29 cellular contexts compared by ENCODE assay signal in genomic region chr7:112059675-112060074, GRCh38.
"Had no signal": no experiment of that assay in that cellular context is flagged by ENCODE, and none has a peak within 500 bp of the region (broad histone marks: within the 10 kb centered on the region; RNA-seq: fewer than 3 reads in every experiment).

No MANE protein-coding gene starts in this region.

- H3K4me1 Mint-ChIP-seq: activated CD4-positive, alpha-beta T cell treated with anti-CD3 and anti-CD28 coated beads, Interleukin-2, amount 10 ng/mL, durations not matched to agents 7 days and 5 days; activated naive CD4-positive, alpha-beta T cell treated with anti-CD3 and anti-CD28 coated beads, Interleukin-2, amount 50 U/mL, for 24 hours; activated naive CD8-positive, alpha-beta T cell treated with anti-CD3 and anti-CD28 coated beads, Interleukin-2, amount 10 ng/mL, durations not matched to agents 7 days and 5 days had no signal

- H3K4me3 ChIP-seq: ascending aorta, K562 had no signal

- H3K27me3 ChIP-seq: ascending aorta had no signal

- FAIRE-seq: K562, TTC549 had no signal

- H3K4me3 Mint-ChIP-seq: activated CD4-positive, alpha-beta T cell treated with anti-CD3 and anti-CD28 coated beads for 36 hours; activated CD4-positive, alpha-beta T cell treated with anti-CD3 and anti-CD28 coated beads, Interleukin-2, amount 10 ng/mL, durations not matched to agents 7 days and 5 days; activated CD8-positive, alpha-beta T cell treated with anti-CD3 and anti-CD28 coated beads, Interleukin-2, amount 10 ng/mL, durations not matched to agents 7 days and 5 days; activated naive CD4-positive, alpha-beta T cell treated with anti-CD3 and anti-CD28 coated beads, Interleukin-2, amount 50 U/mL, for 24 hours; activated naive CD8-positive, alpha-beta T cell treated with anti-CD3 and anti-CD28 coated beads, Interleukin-2, amount 10 ng/mL, durations not matched to agents 7 days and 5 days; activated T-cell treated with anti-CD3 and anti-CD28 coated beads, Interleukin-2, amount 50 U/mL, for 24 hours; T-helper 1 cell treated with Interleukin-12 subunit alpha and Interleukin-12 subunit beta and Interleukin-4 antibody, amounts not matched to agents 30 μg/mL and 1 μg/mL, for 36 hours; T-helper 2 cell treated with Interferon-gamma antibody and Interleukin-4, amounts not matched to agents 5 μg/mL and 100 μg/mL, for 36 hours had no signal

- ATAC-seq: activated CD4-positive, alpha-beta T cell treated with anti-CD3 and anti-CD28 coated beads for 36 hours; activated CD8-positive, alpha-beta T cell treated with anti-CD3 and anti-CD28 coated beads, Interleukin-2, amount 10 ng/mL, durations not matched to agents 7 days and 5 days; K562 had no signal

- H3K36me3 ChIP-seq: ascending aorta had no signal

- H3K27ac ChIP-seq: ascending aorta had no signal

- H3K9me3 Mint-ChIP-seq: activated CD4-positive, alpha-beta T cell treated with anti-CD3 and anti-CD28 coated beads, Interleukin-2, amount 10 ng/mL, durations not matched to agents 7 days and 5 days; activated naive CD4-positive, alpha-beta T cell treated with anti-CD3 and anti-CD28 coated beads, Interleukin-2, amount 50 U/mL, for 24 hours; activated naive CD8-positive, alpha-beta T cell treated with anti-CD3 and anti-CD28 coated beads, Interleukin-2, amount 10 ng/mL, durations not matched to agents 7 days and 5 days; activated T-cell treated with anti-CD3 and anti-CD28 coated beads, Interleukin-2, amount 50 U/mL, for 24 hours; activated T-helper 2 cell treated with anti-CD3 and anti-CD28 coated beads, Interferon-gamma antibody, Interleukin-2, Interleukin-4, amounts not matched to agents 10 μg/mL and 5 μg/mL and 100 μg/mL, durations not matched to agents 14 hours and 24 hours and 36 hours; T-helper 1 cell treated with Interleukin-12 subunit alpha and Interleukin-12 subunit beta and Interleukin-4 antibody, amounts not matched to agents 30 μg/mL and 1 μg/mL, for 36 hours; T-helper 2 cell treated with Interferon-gamma antibody and Interleukin-4, amounts not matched to agents 5 μg/mL and 100 μg/mL, for 36 hours had no signal

- H3K4me1 ChIP-seq: ascending aorta had no signal

- H3K27ac Mint-ChIP-seq: activated CD4-positive, alpha-beta T cell treated with anti-CD3 and anti-CD28 coated beads for 36 hours; activated CD4-positive, alpha-beta T cell treated with anti-CD3 and anti-CD28 coated beads, Interleukin-2, amount 10 ng/mL, durations not matched to agents 7 days and 5 days; activated CD8-positive, alpha-beta T cell treated with anti-CD3 and anti-CD28 coated beads, Interleukin-2, amount 10 ng/mL, durations not matched to agents 7 days and 5 days; activated naive CD4-positive, alpha-beta T cell treated with anti-CD3 and anti-CD28 coated beads, Interleukin-2, amount 50 U/mL, for 24 hours; activated naive CD8-positive, alpha-beta T cell treated with anti-CD3 and anti-CD28 coated beads, Interleukin-2, amount 10 ng/mL, durations not matched to agents 7 days and 5 days; activated T-cell treated with anti-CD3 and anti-CD28 coated beads, Interleukin-2, amount 50 U/mL, for 24 hours; activated T-helper 2 cell treated with anti-CD3 and anti-CD28 coated beads, Interferon-gamma antibody, Interleukin-2, Interleukin-4, amounts not matched to agents 10 μg/mL and 5 μg/mL and 100 μg/mL, durations not matched to agents 14 hours and 24 hours and 36 hours; T-helper 1 cell treated with Interleukin-12 subunit alpha and Interleukin-12 subunit beta and Interleukin-4 antibody, amounts not matched to agents 30 μg/mL and 1 μg/mL, for 36 hours; T-helper 2 cell treated with Interferon-gamma antibody and Interleukin-4, amounts not matched to agents 5 μg/mL and 100 μg/mL, for 36 hours had no signal

- DNase-seq: activated CD4-positive, alpha-beta T cell treated with anti-CD3 and anti-CD28 coated beads for 36 hours; activated CD4-positive, alpha-beta T cell treated with anti-CD3 and anti-CD28 coated beads, Interleukin-2, amount 10 ng/mL, durations not matched to agents 7 days and 5 days; activated CD4-positive, alpha-beta T cell treated with anti-CD3 and anti-CD28 coated beads, Interleukin-2, amount 50 U/mL, for 48 hours; activated CD8-positive, alpha-beta T cell treated with anti-CD3 and anti-CD28 coated beads, Interleukin-2, amount 10 ng/mL, durations not matched to agents 7 days and 5 days; activated gamma-delta T cell; activated naive CD4-positive, alpha-beta T cell treated with Interleukin-2 at 50 U/mL for 16 hours; activated naive CD8-positive, alpha-beta T cell treated with anti-CD3 and anti-CD28 coated beads, Interleukin-2, amount 10 ng/mL, durations not matched to agents 7 days and 5 days; activated T-cell treated with anti-CD3 and anti-CD28 coated beads, Interleukin-2, amount 50 U/mL, for 24 hours; amygdala; Karpas-422; NCI-H1092 treated with DMSO at 0.1 percent for 48 hours; NCI-H1417; NCI-H146; NCI-H187; NCI-H2029 treated with DMSO at 0.1 percent for 48 hours; NCI-H2107; NCI-H2171; NCI-H510A; NCI-H526; NCI-H748 treated with DMSO at 0.1 percent for 48 hours; OCI-M1; Right ventricle myocardium superior had no signal

- H3K27me3 Mint-ChIP-seq: activated CD4-positive, alpha-beta T cell treated with anti-CD3 and anti-CD28 coated beads for 36 hours; activated CD4-positive, alpha-beta T cell treated with anti-CD3 and anti-CD28 coated beads, Interleukin-2, amount 10 ng/mL, durations not matched to agents 7 days and 5 days had no signal

- H3K9me3 ChIP-seq: ascending aorta had no signal

- H3K36me3 Mint-ChIP-seq: activated naive CD4-positive, alpha-beta T cell treated with anti-CD3 and anti-CD28 coated beads, Interleukin-2, amount 50 U/mL, for 24 hours; activated naive CD8-positive, alpha-beta T cell treated with anti-CD3 and anti-CD28 coated beads, Interleukin-2, amount 10 ng/mL, durations not matched to agents 7 days and 5 days had no signal
